Comparison of ENCODE assay signal across 16 cellular contexts in the genomic region with DNA sequence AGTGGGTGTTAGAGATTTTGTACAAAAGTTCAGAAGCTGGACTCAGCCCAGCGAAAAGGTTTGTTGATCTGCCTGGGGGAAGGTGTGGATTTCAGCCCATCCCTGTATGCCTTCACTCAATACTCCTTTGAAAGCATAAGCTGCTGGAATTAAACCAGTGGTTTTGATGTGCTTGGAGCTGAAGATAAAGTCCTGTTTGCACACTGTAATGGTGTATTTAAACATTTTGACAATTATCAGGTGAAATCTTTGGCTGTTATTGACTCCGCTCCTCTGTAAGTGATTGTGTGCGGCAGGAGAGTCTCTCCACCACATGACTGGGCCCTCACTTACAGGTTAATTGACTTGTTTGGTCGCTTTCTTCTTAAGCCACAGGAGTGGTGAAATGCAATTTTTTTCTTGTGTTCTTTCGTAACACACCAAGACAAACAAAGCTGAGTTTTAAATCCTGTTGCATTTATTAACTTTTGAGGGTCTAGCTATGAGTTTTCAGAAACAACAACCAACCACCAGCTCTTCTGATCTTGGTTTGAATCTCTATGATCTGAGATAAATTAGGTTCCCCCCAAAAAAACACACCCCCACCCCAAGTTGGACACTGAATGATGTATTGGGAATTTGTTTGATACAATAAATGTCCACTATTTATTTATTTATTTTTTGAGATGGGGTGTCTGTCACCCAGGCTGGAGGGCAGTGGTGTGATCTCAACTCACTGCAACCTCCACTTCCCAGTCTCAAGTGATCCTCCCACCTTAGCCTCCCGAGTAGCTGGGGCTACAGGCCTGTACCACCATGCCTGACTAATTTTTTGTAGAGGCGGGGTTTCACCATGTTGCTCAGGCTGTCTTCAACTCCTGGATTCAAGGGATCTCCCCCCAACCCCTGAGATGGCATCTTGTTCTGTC. TPM values are rescaled to one million over a fixed set of nuclear protein-coding genes. Genes with fewer than 3 reads are reported as not detected.
DNase-seq lines count a peak whose midpoint lies in the region; ATAC-seq, FAIRE-seq and TF ChIP-seq lines count a peak whose summit lies in the region.
"Had no signal": no experiment of that assay in that cellular context is flagged by ENCODE, and none has a peak within 500 bp of the region (broad histone marks: within the 10 kb centered on the region; RNA-seq: fewer than 3 reads in every experiment).

No MANE protein-coding gene starts in this region.

- H3K9me3 ChIP-seq in A549 (peaks cover 11% of the 10 kb centered on the region), keratinocyte (ENCODE audit: control insufficient read depth, low read depth, low read length) (no peaks in the 10 kb centered on the region)

- H3K4me1 Mint-ChIP-seq in IgD-negative memory B cell = peaks cover 19 to 34% (median 26%) of the 10 kb centered on the region in 3 donors
- peaks cover 53% of the 10 kb centered on the region for H3K4me1 Mint-ChIP-seq in activated B cell treated with CpG ODN at 0.5 μM for 24 hours

- H3K4me3 Mint-ChIP-seq in IgD-negative memory B cell (no peak overlapping the region), activated B cell treated with CpG ODN at 0.5 μM for 24 hours (no peak overlapping the region)
- H3K4me3 Mint-ChIP-seq: stimulated activated naive CD8-positive, alpha-beta T cell treated with anti-CD3 and anti-CD28 coated beads, Interleukin-15, Interleukin-2, amounts not matched to agents 100 ng/mL and 50 ng/mL, for 24 hours; T-cell had no signal

- no peak; a peak in 1 of 5 replicates for TF ChIP-seq RAD21 in A549 (conservative IDR thresholded peaks at IDR 0.05 in 1 of 2, IDR thresholded peaks at IDR 0.05 in 1 of 2)

- H3K36me3 ChIP-seq in keratinocyte (ENCODE audit: control insufficient read depth in 2 of 2, extremely low read depth in 1 of 2, insufficient read depth in 2 of 2, low read length in 2 of 2) = no peaks in the 10 kb centered on the region

- no peak for TF ChIP-seq CTCF in A549 (IDR thresholded peaks at IDR 0.05)
- TF ChIP-seq CTCF in activated B cell treated with CpG ODN at 0.5 μM for 24 hours (IDR thresholded peaks at IDR 0.05) = no peak
- no peak for TF ChIP-seq CTCF in keratinocyte (optimal IDR thresholded peaks at IDR 0.05 in 1 of 3, IDR thresholded peaks at IDR 0.05 in 1 of 3, conservative IDR thresholded peaks at IDR 0.05 in 1 of 3; ENCODE audit: extremely low read depth in 1 of 3, insufficient read depth in 2 of 3, low read length in 3 of 3)

- peak; percentile 8 to 38; a peak in 4 of 6 replicates for ATAC-seq in A549
- no peak for ATAC-seq in activated B cell treated with CpG ODN at 0.5 μM for 24 hours (ENCODE audit: low read depth)
- no peak for ATAC-seq in GM21515 (IDR thresholded peaks at IDR 0.05; ENCODE audit: unreplicated experiment)
- no peak for ATAC-seq in GM18498 (IDR thresholded peaks at IDR 0.05; ENCODE audit: unreplicated experiment)
- ATAC-seq: T-cell had no signal

- peak; percentile 35 to 86 for DNase-seq in A549 (ENCODE audit: low read depth in 1 of 2, low spot score in 1 of 2)
- DNase-seq in activated B cell treated with CpG ODN at 0.5 μM for 24 hours = no peak
- DNase-seq in keratinocyte (ENCODE audit: low read depth, low spot score) = no peak
- DNase-seq in kidney glomerular epithelial cell (lab: John Stamatoyannopoulos, UW) = no peak
- no peak for DNase-seq in HUDEP-2 (lab: John Stamatoyannopoulos, UW; ENCODE audit: unreplicated experiment in 76 of 76)
- DNase-seq: activated CD4-positive, alpha-beta T cell treated with anti-CD3 and anti-CD28 coated beads for 4 hours; central memory CD4-positive, alpha-beta T cell; DMS53; GOT3; NCI-H1417 treated with DMSO at 0.1 percent for 48 hours; stimulated activated CD4-positive, alpha-beta T cell treated with anti-CD3 and anti-CD28 coated beads, Interleukin-4, amount 100 ng/mL, for 24 hours; T-cell had no signal

- intact Hi-C loops in activated B cell treated with CpG ODN at 0.5 μM for 24 hours (cut with micrococcal nuclease) = loop anchor here (2.0 kb wide), 1 partner anchor 13 kb away; no protein-coding TSS in a partner anchor

- H3K4me3 ChIP-seq in A549 (no peak overlapping the region), keratinocyte (ENCODE audit: control insufficient read depth in 2 of 3, extremely low read depth in 1 of 3, insufficient read depth in 2 of 3, low read depth in 1 of 3, low read length in 3 of 3) (no peak overlapping the region)

- H3K4me1 ChIP-seq in A549 (peaks cover 77% of the 10 kb centered on the region), keratinocyte (ENCODE audit: control insufficient read depth, extremely low read depth, insufficient read depth, low read length) (peaks cover 59% of the 10 kb centered on the region)

- peak overlapping the region; percentile 39 to 51 (median 43) for H3K27ac Mint-ChIP-seq in IgD-negative memory B cell
- peak overlapping the region; percentile 74 for H3K27ac Mint-ChIP-seq in activated B cell treated with CpG ODN at 0.5 μM for 24 hours
- H3K27ac Mint-ChIP-seq: stimulated activated naive CD8-positive, alpha-beta T cell treated with anti-CD3 and anti-CD28 coated beads, Interleukin-15, Interleukin-2, amounts not matched to agents 100 ng/mL and 50 ng/mL, for 24 hours; T-cell had no signal

- no peak for FAIRE-seq in A549 (lab: Jason Lieb, UNC)
- no peak for FAIRE-seq in keratinocyte (lab: Jason Lieb, UNC)

- POLR2A ChIA-PET in A549 (lab: Yijun Ruan, JAX) (interaction anchor here (0.8 to 1.0 kb wide), 2 partner anchors 46 to 47 kb away, joined by 3 to 4 read pairs; partner anchors contain the start of gene NCOA3), activated B cell treated with CpG ODN at 0.5 μM for 24 hours (lab: Charles Lee) (interaction anchor here (0.5 to 4.7 kb wide), 8 partner anchors 12 to 89 kb away, joined by 3 to 26 read pairs (median 12); partner anchors contain the start of gene NCOA3)

- H3K9ac ChIP-seq in keratinocyte (ENCODE audit: control insufficient read depth, extremely low read depth, insufficient read depth, low read length) = peak overlapping the region; percentile 9

- no peak for TF ChIP-seq POLR2A in A549 (IDR thresholded peaks at IDR 0.05; ENCODE audit: low read length)

- H3K79me2 ChIP-seq in keratinocyte (ENCODE audit: control insufficient read depth, insufficient read depth, low read length) = no peaks in the 10 kb centered on the region

- H3K27ac ChIP-seq in A549 (peak overlapping the region; percentile 87 to 90), keratinocyte (ENCODE audit: control insufficient read depth, insufficient read depth, low read length) (peak overlapping the region; percentile 27)

- H3K27me3 ChIP-seq in keratinocyte (ENCODE audit: control insufficient read depth, extremely low read depth, insufficient read depth, low read length) = no peaks in the 10 kb centered on the region

- no peaks in the 10 kb centered on the region for H4K20me1 ChIP-seq in keratinocyte (ENCODE audit: control insufficient read depth, extremely low read depth, insufficient read depth, low read length)

- H3K4me2 ChIP-seq in A549 = peak overlapping the region; percentile 49
- peak overlapping the region; percentile 4 for H3K4me2 ChIP-seq in keratinocyte (ENCODE audit: control insufficient read depth, extremely low read depth, insufficient read depth, low read depth, low read length)

- CTCF ChIA-PET in A549 (lab: Yijun Ruan, JAX) = interaction anchor here (0.6 to 3.9 kb wide), 10 partner anchors 9 to 1574 kb away, joined by 3 to 19 read pairs (median 4); partner anchors contain the start of gene NCOA3
- CTCF ChIA-PET in activated B cell treated with CpG ODN at 0.5 μM for 24 hours (lab: Charles Lee) = interaction anchor here (0.6 to 3.9 kb wide), 2 partner anchors 38 to 71 kb away, joined by 3 to 14 read pairs; no protein-coding TSS in a partner anchor

- H3K36me3 Mint-ChIP-seq in IgD-negative memory B cell (no peaks in the 10 kb centered on the region), activated B cell treated with CpG ODN at 0.5 μM for 24 hours (ENCODE audit: low read depth) (no peaks in the 10 kb centered on the region)
- H3K36me3 Mint-ChIP-seq: T-cell had no signal

- no peaks in the 10 kb centered on the region for H3K9me1 ChIP-seq in keratinocyte (ENCODE audit: control insufficient read depth, extremely low read depth, insufficient read depth, low read length)

- H3K9me3 Mint-ChIP-seq in IgD-negative memory B cell = no peaks in the 10 kb centered on the region
- H3K9me3 Mint-ChIP-seq in activated B cell treated with CpG ODN at 0.5 μM for 24 hours = no peaks in the 10 kb centered on the region
- H3K9me3 Mint-ChIP-seq: stimulated activated naive CD8-positive, alpha-beta T cell treated with anti-CD3 and anti-CD28 coated beads, Interleukin-15, Interleukin-2, amounts not matched to agents 100 ng/mL and 50 ng/mL, for 24 hours; T-cell had no signal

- peak; percentile 59 to 83; a peak in 2 of 5 replicates for TF ChIP-seq EP300 in A549 (IDR thresholded peaks at IDR 0.05)

- H2AFZ ChIP-seq in keratinocyte (ENCODE audit: control insufficient read depth, low read length) = peak overlapping the region; percentile 44

- no peaks in the 10 kb centered on the region for H3K27me3 Mint-ChIP-seq in IgD-negative memory B cell
- no peaks in the 10 kb centered on the region for H3K27me3 Mint-ChIP-seq in activated B cell treated with CpG ODN at 0.5 μM for 24 hours
- H3K27me3 Mint-ChIP-seq: stimulated activated naive CD8-positive, alpha-beta T cell treated with anti-CD3 and anti-CD28 coated beads, Interleukin-15, Interleukin-2, amounts not matched to agents 100 ng/mL and 50 ng/mL, for 24 hours; T-cell had no signal

- 34% methylated on average over 7 of the region's 7 CpGs for WGBS in A549 (ENCODE audit: missing lambda C conversion rate)

- dilution Hi-C loops in keratinocyte (cut with MboI; ENCODE audit: extremely low pct_ligation_motif_present, low sequenced_read_pairs) = no loop called here

RNA-seq across cellular contexts. Expression of gene NCOA3, which starts 46.3 kb away (rescaled TPM):
- polyA plus RNA-seq in A549 (2011; rRNA removed) (135 and 136 TPM in 2 replicates), A549 (2017; fragmentation: RNase III; extraction: RNeasy Plus Mini Kit Qiagen cat#74134 plus additional on column Dnase treatment) (35.8 to 43.4 TPM (median 42.9 TPM) in 3 replicates), IgD-negative memory B cell (64.7 TPM), keratinocyte (23.1 to 30.9 TPM (median 25.8 TPM) in 3 replicates)
- 27.5 and 35.2 TPM in 2 replicates for polyA plus RNA-seq in A549 (2012; cell fraction: cytosol; rRNA removed)
- 28.3 and 32.1 TPM in 2 replicates for polyA plus RNA-seq in A549 (2012; cell fraction: nucleus; rRNA removed)
- polyA minus RNA-seq in A549 (2011; rRNA and poly(A)+ RNA removed) = 179 and 198 TPM in 2 replicates
- 186 and 187 TPM in 2 replicates for total RNA-seq in activated B cell treated with CpG ODN at 0.5 μM for 24 hours
- polyA plus RNA-seq in keratinocyte (2011; ENCODE audit: low read depth) = 19.5 TPM
- 13.5 and 24.9 TPM in 2 replicates for polyA plus RNA-seq in keratinocyte (2011; cell fraction: cytosol; rRNA removed)
- polyA plus RNA-seq in keratinocyte (2011; cell fraction: nucleus; rRNA removed) = 39.8 and 48.8 TPM in 2 replicates
- 14.5 and 16.8 TPM in 2 replicates for polyA plus RNA-seq in keratinocyte (2012; ENCODE audit: low replicate concordance)
- 28.3 to 64.9 TPM (median 62.5 TPM) in 3 replicates for polyA minus RNA-seq in keratinocyte
- 30.1 TPM for polyA minus RNA-seq in keratinocyte (2011; cell fraction: cytosol; rRNA and poly(A)+ RNA removed)
- 49.8 and 96.1 TPM in 2 replicates for polyA minus RNA-seq in keratinocyte (2011; cell fraction: nucleus; rRNA and poly(A)+ RNA removed)

Comparison
In these comparisons a context has a peak if more than half of its experiments do, and no peak if none do; other contexts are left out.
1. ATAC-seq: peak in A549 (2 of 2); none in activated B cell treated with CpG ODN at 0.5 μM for 24 hours (single experiment), GM21515 (single experiment) and GM18498 (single experiment).
2. DNase-seq: peak in A549 (2 of 2); none in activated B cell treated with CpG ODN at 0.5 μM for 24 hours (single experiment), keratinocyte (single experiment), kidney glomerular epithelial cell (single experiment) and HUDEP-2 (0 of 76).